1 cellular context compared by ENCODE assay signal in genomic region chr10:70815504-70816219, GRCh38.
TF ChIP-seq lines count a peak whose summit lies in the region.

A gene with protein sequence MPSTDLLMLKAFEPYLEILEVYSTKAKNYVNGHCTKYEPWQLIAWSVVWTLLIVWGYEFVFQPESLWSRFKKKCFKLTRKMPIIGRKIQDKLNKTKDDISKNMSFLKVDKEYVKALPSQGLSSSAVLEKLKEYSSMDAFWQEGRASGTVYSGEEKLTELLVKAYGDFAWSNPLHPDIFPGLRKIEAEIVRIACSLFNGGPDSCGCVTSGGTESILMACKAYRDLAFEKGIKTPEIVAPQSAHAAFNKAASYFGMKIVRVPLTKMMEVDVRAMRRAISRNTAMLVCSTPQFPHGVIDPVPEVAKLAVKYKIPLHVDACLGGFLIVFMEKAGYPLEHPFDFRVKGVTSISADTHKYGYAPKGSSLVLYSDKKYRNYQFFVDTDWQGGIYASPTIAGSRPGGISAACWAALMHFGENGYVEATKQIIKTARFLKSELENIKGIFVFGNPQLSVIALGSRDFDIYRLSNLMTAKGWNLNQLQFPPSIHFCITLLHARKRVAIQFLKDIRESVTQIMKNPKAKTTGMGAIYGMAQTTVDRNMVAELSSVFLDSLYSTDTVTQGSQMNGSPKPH (plus strand): TSS chr10:70815948. CDS start chr10:70816854, 906 bp downstream.

TF ChIP-seq in K562, 482 proteins besides CTCF, POLR2A, EP300 and RAD21 (continued from another document and continues in another):
- TF ChIP-seq ZBTB34 (CRISPR knock-in tag; IDR thresholded peaks at IDR 0.05) (no peak), ZNF274 (IDR thresholded peaks at IDR 0.05; ENCODE audit: borderline replicate concordance, low read depth, low read length) (no peak), SPI1 (IDR thresholded peaks at IDR 0.05; ENCODE audit: borderline replicate concordance, low read depth, low read length) (no peak), ZNF77 (CRISPR knock-in tag; IDR thresholded peaks at IDR 0.05) (no peak), L3MBTL2 (IDR thresholded peaks at IDR 0.05) (peak; percentile 60), HLTF (IDR thresholded peaks at IDR 0.05) (no peak), CTBP1 (IDR thresholded peaks at IDR 0.05; ENCODE audit: borderline replicate concordance) (peak; percentile 66), TRIM24 (IDR thresholded peaks at IDR 0.05) (no peak), RBM15 (IDR thresholded peaks at IDR 0.05; ENCODE audit: insufficient read depth, low read length) (no peak), BRD4 (IDR thresholded peaks at IDR 0.05) (no peak), POLR2AphosphoS5 (IDR thresholded peaks at IDR 0.05; ENCODE audit: control insufficient read depth, insufficient read depth, low read depth, low read length) (no peak), NFATC3 (IDR thresholded peaks at IDR 0.05) (no peak), SIX5 (IDR thresholded peaks at IDR 0.05; ENCODE audit: borderline replicate concordance in 1 of 2, insufficient read depth in 1 of 2, low read depth in 1 of 2, low read length in 2 of 2) (no peak), POU5F1 (IDR thresholded peaks at IDR 0.05; ENCODE audit: borderline replicate concordance, low read depth, low read length, partially characterized antibody) (no peak), SRSF7 (optimal IDR thresholded peaks at IDR 0.05; ENCODE audit: low read depth, low read length) (no peak), RFX1 (IDR thresholded peaks at IDR 0.05) (no peak), ZNF584 (CRISPR knock-in tag; IDR thresholded peaks at IDR 0.05; ENCODE audit: low read depth) (no peak), ZNF764 (CRISPR knock-in tag; IDR thresholded peaks at IDR 0.05; ENCODE audit: low read depth) (no peak), NCOA4 (IDR thresholded peaks at IDR 0.05; ENCODE audit: partially characterized antibody) (no peak), CREB1 (IDR thresholded peaks at IDR 0.05) (no peak), CREB1 (CRISPR knock-in tag; IDR thresholded peaks at IDR 0.05) (no peak), CBX5 (IDR thresholded peaks at IDR 0.05; ENCODE audit: borderline replicate concordance, low read depth) (no peak), ZNF778 (CRISPR knock-in tag; IDR thresholded peaks at IDR 0.05) (no peak), ZBTB2 (IDR thresholded peaks at IDR 0.05) (no peak), ZNF253 (CRISPR knock-in tag; conservative IDR thresholded peaks at IDR 0.05) (no peak), PCBP1 (IDR thresholded peaks at IDR 0.05; ENCODE audit: low read depth, low read length, poor library complexity, severe bottlenecking) (peak; percentile 52), STAG1 (CRISPR knock-in tag; IDR thresholded peaks at IDR 0.05; ENCODE audit: borderline replicate concordance) (no peak), SP1 (CRISPR knock-in tag; IDR thresholded peaks at IDR 0.05) (no peak), BRF1 (IDR thresholded peaks at IDR 0.05; ENCODE audit: borderline replicate concordance, extremely low read depth, insufficient read length) (no peak), CHD1 (IDR thresholded peaks at IDR 0.05; ENCODE audit: low read length) (no peak), TRIM28 (IDR thresholded peaks at IDR 0.05) (no peak), RBM14 (IDR thresholded peaks at IDR 0.05; ENCODE audit: borderline replicate concordance, insufficient read depth, low read depth, low read length) (no peak), SOX6 (IDR thresholded peaks at IDR 0.05) (peak; percentile 50), ZNF217 (CRISPR knock-in tag; IDR thresholded peaks at IDR 0.05) (no peak), EP400 (IDR thresholded peaks at IDR 0.05) (0 out of 2 replicates have a peak, but pooled peaks have one; percentile 3), AFF4 (CRISPR knock-in tag; IDR thresholded peaks at IDR 0.05) (no peak), PATZ1 (CRISPR knock-in tag; IDR thresholded peaks at IDR 0.05; ENCODE audit: borderline replicate concordance) (no peak), DMBX1 (CRISPR knock-in tag; IDR thresholded peaks at IDR 0.05; ENCODE audit: borderline replicate concordance) (peak; percentile 71; the same call in 1 of the 2 replicates), HSF4 (CRISPR knock-in tag; IDR thresholded peaks at IDR 0.05; ENCODE audit: borderline replicate concordance) (no peak), BMI1 (IDR thresholded peaks at IDR 0.05; ENCODE audit: low read length) (no peak), NFRKB (IDR thresholded peaks at IDR 0.05; ENCODE audit: low read depth) (no peak), RFX7 (CRISPR knock-in tag; IDR thresholded peaks at IDR 0.05) (no peak)
- TF ChIP-seq, protein P1, sequence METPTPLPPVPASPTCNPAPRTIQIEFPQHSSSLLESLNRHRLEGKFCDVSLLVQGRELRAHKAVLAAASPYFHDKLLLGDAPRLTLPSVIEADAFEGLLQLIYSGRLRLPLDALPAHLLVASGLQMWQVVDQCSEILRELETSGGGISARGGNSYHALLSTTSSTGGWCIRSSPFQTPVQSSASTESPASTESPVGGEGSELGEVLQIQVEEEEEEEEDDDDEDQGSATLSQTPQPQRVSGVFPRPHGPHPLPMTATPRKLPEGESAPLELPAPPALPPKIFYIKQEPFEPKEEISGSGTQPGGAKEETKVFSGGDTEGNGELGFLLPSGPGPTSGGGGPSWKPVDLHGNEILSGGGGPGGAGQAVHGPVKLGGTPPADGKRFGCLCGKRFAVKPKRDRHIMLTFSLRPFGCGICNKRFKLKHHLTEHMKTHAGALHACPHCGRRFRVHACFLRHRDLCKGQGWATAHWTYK (CRISPR knock-in tag; IDR thresholded peaks at IDR 0.05) = peak; percentile 42; the same call in 1 of the 2 replicates
- TF ChIP-seq, protein P2, sequence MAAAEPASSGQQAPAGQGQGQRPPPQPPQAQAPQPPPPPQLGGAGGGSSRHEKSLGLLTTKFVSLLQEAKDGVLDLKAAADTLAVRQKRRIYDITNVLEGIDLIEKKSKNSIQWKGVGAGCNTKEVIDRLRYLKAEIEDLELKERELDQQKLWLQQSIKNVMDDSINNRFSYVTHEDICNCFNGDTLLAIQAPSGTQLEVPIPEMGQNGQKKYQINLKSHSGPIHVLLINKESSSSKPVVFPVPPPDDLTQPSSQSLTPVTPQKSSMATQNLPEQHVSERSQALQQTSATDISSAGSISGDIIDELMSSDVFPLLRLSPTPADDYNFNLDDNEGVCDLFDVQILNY (CRISPR knock-in tag; IDR thresholded peaks at IDR 0.05) = no peak
- TF ChIP-seq, protein P3, sequence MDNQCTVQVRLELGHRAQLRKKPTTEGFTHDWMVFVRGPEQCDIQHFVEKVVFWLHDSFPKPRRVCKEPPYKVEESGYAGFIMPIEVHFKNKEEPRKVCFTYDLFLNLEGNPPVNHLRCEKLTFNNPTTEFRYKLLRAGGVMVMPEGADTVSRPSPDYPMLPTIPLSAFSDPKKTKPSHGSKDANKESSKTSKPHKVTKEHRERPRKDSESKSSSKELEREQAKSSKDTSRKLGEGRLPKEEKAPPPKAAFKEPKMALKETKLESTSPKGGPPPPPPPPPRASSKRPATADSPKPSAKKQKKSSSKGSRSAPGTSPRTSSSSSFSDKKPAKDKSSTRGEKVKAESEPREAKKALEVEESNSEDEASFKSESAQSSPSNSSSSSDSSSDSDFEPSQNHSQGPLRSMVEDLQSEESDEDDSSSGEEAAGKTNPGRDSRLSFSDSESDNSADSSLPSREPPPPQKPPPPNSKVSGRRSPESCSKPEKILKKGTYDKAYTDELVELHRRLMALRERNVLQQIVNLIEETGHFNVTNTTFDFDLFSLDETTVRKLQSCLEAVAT (IDR thresholded peaks at IDR 0.05) = no peak
- TF ChIP-seq, protein P4, sequence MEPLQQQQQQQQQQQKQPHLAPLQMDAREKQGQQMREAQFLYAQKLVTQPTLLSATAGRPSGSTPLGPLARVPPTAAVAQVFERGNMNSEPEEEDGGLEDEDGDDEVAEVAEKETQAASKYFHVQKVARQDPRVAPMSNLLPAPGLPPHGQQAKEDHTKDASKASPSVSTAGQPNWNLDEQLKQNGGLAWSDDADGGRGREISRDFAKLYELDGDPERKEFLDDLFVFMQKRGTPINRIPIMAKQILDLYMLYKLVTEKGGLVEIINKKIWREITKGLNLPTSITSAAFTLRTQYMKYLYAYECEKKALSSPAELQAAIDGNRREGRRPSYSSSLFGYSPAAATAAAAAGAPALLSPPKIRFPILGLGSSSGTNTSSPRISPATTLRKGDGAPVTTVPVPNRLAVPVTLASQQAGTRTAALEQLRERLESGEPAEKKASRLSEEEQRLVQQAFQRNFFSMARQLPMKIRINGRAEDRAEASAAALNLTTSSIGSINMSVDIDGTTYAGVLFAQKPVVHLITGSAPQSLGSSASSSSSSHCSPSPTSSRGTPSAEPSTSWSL (CRISPR knock-in tag; IDR thresholded peaks at IDR 0.05; ENCODE audit: borderline replicate concordance) = no peak
- TF ChIP-seq, protein P5, sequence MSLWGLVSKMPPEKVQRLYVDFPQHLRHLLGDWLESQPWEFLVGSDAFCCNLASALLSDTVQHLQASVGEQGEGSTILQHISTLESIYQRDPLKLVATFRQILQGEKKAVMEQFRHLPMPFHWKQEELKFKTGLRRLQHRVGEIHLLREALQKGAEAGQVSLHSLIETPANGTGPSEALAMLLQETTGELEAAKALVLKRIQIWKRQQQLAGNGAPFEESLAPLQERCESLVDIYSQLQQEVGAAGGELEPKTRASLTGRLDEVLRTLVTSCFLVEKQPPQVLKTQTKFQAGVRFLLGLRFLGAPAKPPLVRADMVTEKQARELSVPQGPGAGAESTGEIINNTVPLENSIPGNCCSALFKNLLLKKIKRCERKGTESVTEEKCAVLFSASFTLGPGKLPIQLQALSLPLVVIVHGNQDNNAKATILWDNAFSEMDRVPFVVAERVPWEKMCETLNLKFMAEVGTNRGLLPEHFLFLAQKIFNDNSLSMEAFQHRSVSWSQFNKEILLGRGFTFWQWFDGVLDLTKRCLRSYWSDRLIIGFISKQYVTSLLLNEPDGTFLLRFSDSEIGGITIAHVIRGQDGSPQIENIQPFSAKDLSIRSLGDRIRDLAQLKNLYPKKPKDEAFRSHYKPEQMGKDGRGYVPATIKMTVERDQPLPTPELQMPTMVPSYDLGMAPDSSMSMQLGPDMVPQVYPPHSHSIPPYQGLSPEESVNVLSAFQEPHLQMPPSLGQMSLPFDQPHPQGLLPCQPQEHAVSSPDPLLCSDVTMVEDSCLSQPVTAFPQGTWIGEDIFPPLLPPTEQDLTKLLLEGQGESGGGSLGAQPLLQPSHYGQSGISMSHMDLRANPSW (CRISPR knock-in tag; IDR thresholded peaks at IDR 0.05) = no peak; the same call in 1 of the 2 replicates
